In genomic region chr2:43224131-43224570, GRCh38 we compare ENCODE assay signal across 1 cellular context.
TF ChIP-seq lines count a peak whose summit lies in the region.

No MANE protein-coding gene starts in this region.

TF ChIP-seq in HepG2, 621 proteins besides CTCF, POLR2A, EP300 and RAD21 (continued from another document and continues in another):
- TF ChIP-seq ZBTB34 (CRISPR knock-in tag; IDR thresholded peaks at IDR 0.05), result no peak
- TF ChIP-seq NR2C2 (CRISPR knock-in tag; IDR thresholded peaks at IDR 0.05; ENCODE audit: borderline replicate concordance), result no peak
- TF ChIP-seq SAP130 (CRISPR knock-in tag; IDR thresholded peaks at IDR 0.05; ENCODE audit: low read depth), result peak; percentile 80
- TF ChIP-seq ZBTB1 (CRISPR knock-in tag; IDR thresholded peaks at IDR 0.05; ENCODE audit: borderline replicate concordance), result no peak
- TF ChIP-seq ZNF253 (CRISPR knock-in tag; IDR thresholded peaks at IDR 0.05; ENCODE audit: borderline replicate concordance), result 0 out of 2 replicates have a peak, but pooled peaks have one; percentile 33
- TF ChIP-seq ZNF354B (CRISPR knock-in tag; IDR thresholded peaks at IDR 0.05), result no peak
- TF ChIP-seq ZBTB40 (IDR thresholded peaks at IDR 0.05), result no peak
- TF ChIP-seq ZBTB40 (CRISPR knock-in tag; IDR thresholded peaks at IDR 0.05), result no peak
- TF ChIP-seq ZNF768 (CRISPR knock-in tag; IDR thresholded peaks at IDR 0.05), result peak; percentile 71; the same call in 1 of the 2 replicates
- TF ChIP-seq NKX3-1 (CRISPR knock-in tag; IDR thresholded peaks at IDR 0.05), result no peak
- TF ChIP-seq ZNF530 (CRISPR knock-in tag; IDR thresholded peaks at IDR 0.05; ENCODE audit: low read depth), result no peak
- TF ChIP-seq DBP (CRISPR knock-in tag; IDR thresholded peaks at IDR 0.05; ENCODE audit: not compliant biosample characterization), result no peak
- TF ChIP-seq MEF2D (CRISPR knock-in tag; IDR thresholded peaks at IDR 0.05), result 0 out of 2 replicates have a peak, but pooled peaks have one; percentile 49
- no peak for TF ChIP-seq ZNF646 (CRISPR knock-in tag; IDR thresholded peaks at IDR 0.05)
- TF ChIP-seq CEBPB (IDR thresholded peaks at IDR 0.05; ENCODE audit: borderline replicate concordance, low read depth, low read length), result no peak
- TF ChIP-seq SRSF9 (IDR thresholded peaks at IDR 0.05; ENCODE audit: borderline replicate concordance, insufficient read depth, low read depth, low read length, poor library complexity, severe bottlenecking), result no peak
- TF ChIP-seq CBX1 (IDR thresholded peaks at IDR 0.05; ENCODE audit: low read depth), result peak; percentile 57
- no peak for TF ChIP-seq CERS6 (CRISPR knock-in tag; IDR thresholded peaks at IDR 0.05)
- peak; percentile 52; the same call in 1 of the 2 replicates for TF ChIP-seq ZNF281 (CRISPR knock-in tag; IDR thresholded peaks at IDR 0.05; ENCODE audit: borderline replicate concordance)
- TF ChIP-seq ZNF563 (CRISPR knock-in tag; IDR thresholded peaks at IDR 0.05), result no peak
- peak; percentile 94; the same call in 1 of the 2 replicates for TF ChIP-seq AFF4 (CRISPR knock-in tag; IDR thresholded peaks at IDR 0.05)
- no peak for TF ChIP-seq MTF1 (CRISPR knock-in tag; IDR thresholded peaks at IDR 0.05)
- peak; percentile 94 for TF ChIP-seq SRSF1 (optimal IDR thresholded peaks at IDR 0.05; ENCODE audit: low read depth, low read length)
- no peak; the same call in 1 of the 2 replicates for TF ChIP-seq ZNF580 (CRISPR knock-in tag; IDR thresholded peaks at IDR 0.05; ENCODE audit: borderline replicate concordance, low read depth)
- 0 out of 2 replicates have a peak, but pooled peaks have one; percentile 49 for TF ChIP-seq POLR2AphosphoS5 (IDR thresholded peaks at IDR 0.05; ENCODE audit: low read depth, low read length)
- TF ChIP-seq MTF2 (CRISPR knock-in tag; IDR thresholded peaks at IDR 0.05; ENCODE audit: borderline replicate concordance), result no peak
